Comparison of ENCODE assay signal across 1 cellular context in genomic region chr16:11204513-11205047, GRCh38.
TF ChIP-seq lines count a peak whose summit lies in the region.

No MANE protein-coding gene starts in this region.

TF ChIP-seq in HEK293, 187 proteins besides CTCF, POLR2A, EP300 and RAD21 (continued from another document):
- no peak for TF ChIP-seq TSHZ1 (tag by site-specific recombination; IDR thresholded peaks at IDR 0.05; ENCODE audit: borderline replicate concordance)
- TF ChIP-seq EGR2 (tag by site-specific recombination; IDR thresholded peaks at IDR 0.05; ENCODE audit: low read depth) = peak; percentile 24; the same call in 1 of the 2 replicates
- TF ChIP-seq ZNF280D (tag by site-specific recombination; IDR thresholded peaks at IDR 0.05) = no peak
- no peak for TF ChIP-seq ZEB2 (tag by site-specific recombination; IDR thresholded peaks at IDR 0.05)
